In genomic region chr1:192147626-192148025, GRCh38 we compare ENCODE assay signal across 24 cellular contexts. TPM values are rescaled to one million over a fixed set of nuclear protein-coding genes. Genes with fewer than 3 reads are reported as not detected.
"Had no signal": no experiment of that assay in that cellular context is flagged by ENCODE, and none has a peak within 500 bp of the region (broad histone marks: within the 10 kb centered on the region; RNA-seq: fewer than 3 reads in every experiment).

No MANE protein-coding gene starts in this region.

- H3K4me1 Mint-ChIP-seq: activated CD4-positive, alpha-beta T cell treated with anti-CD3 and anti-CD28 coated beads for 36 hours; naive thymus-derived CD8-positive, alpha-beta T cell had no signal

- H3K9me3 Mint-ChIP-seq: activated T-helper 1 cell treated with anti-CD3 and anti-CD28 coated beads, Interleukin-12 subunit alpha, Interleukin-12 subunit beta, Interleukin-2, Interleukin-4 antibody, amounts not matched to agents 30 ng/mL and 10 ng/mL and 1 ng/mL, durations not matched to agents 14 hours and 24 hours and 36 hours had no signal

- H3K27me3 ChIP-seq: cardiac muscle cell, ovary, tibial nerve, uterus had no signal

- H3K36me3 ChIP-seq: cardiac muscle cell, ovary, tibial nerve, uterus had no signal

- DNase-seq: activated CD4-positive, alpha-beta T cell treated with anti-CD3 and anti-CD28 coated beads for 36 hours; activated CD4-positive, alpha-beta T cell treated with anti-CD3 and anti-CD28 coated beads, Interleukin-2, amount 50 U/mL, for 48 hours; activated T-cell treated with anti-CD3 and anti-CD28 coated beads for 4 hours; effector memory CD8-positive, alpha-beta T cell; glutamatergic neuron; hippocampal formation; islet precursor cell; mucosa of descending colon; naive thymus-derived CD8-positive, alpha-beta T cell; ovary; psoas muscle; right cardiac atrium; stimulated activated CD4-positive, alpha-beta T cell treated with anti-CD3 and anti-CD28 coated beads, Interleukin-15, amount 100 ng/mL, for 24 hours; stimulated activated CD4-positive, alpha-beta T cell treated with anti-CD3 and anti-CD28 coated beads, Interleukin-2, amount 100 ng/mL, for 48 hours; uterus had no signal

- H3K27ac ChIP-seq: cardiac muscle cell, ovary, psoas muscle, skin epidermis, tibial nerve, uterus had no signal

- H3K4me1 ChIP-seq: psoas muscle, tibial nerve, uterus had no signal

- H3K4me3 Mint-ChIP-seq: activated CD4-positive, alpha-beta T cell treated with anti-CD3 and anti-CD28 coated beads for 36 hours; activated naive CD8-positive, alpha-beta T cell; activated T-helper 1 cell treated with anti-CD3 and anti-CD28 coated beads, Interleukin-12 subunit alpha, Interleukin-12 subunit beta, Interleukin-2, Interleukin-4 antibody, amounts not matched to agents 30 ng/mL and 10 ng/mL and 1 ng/mL, durations not matched to agents 14 hours and 24 hours and 36 hours; effector memory CD8-positive, alpha-beta T cell; naive thymus-derived CD8-positive, alpha-beta T cell; stimulated activated naive CD8-positive, alpha-beta T cell treated with anti-CD3 and anti-CD28 coated beads, Interleukin-15, Interleukin-2, amounts not matched to agents 100 ng/mL and 50 ng/mL, for 24 hours; WTC11 had no signal

- H3K9me3 ChIP-seq: mucosa of descending colon, ovary, psoas muscle, uterus had no signal

- ATAC-seq: activated CD4-positive, alpha-beta T cell treated with anti-CD3 and anti-CD28 coated beads for 36 hours; effector memory CD8-positive, alpha-beta T cell; left lobe of liver; mucosa of descending colon; naive thymus-derived CD8-positive, alpha-beta T cell; psoas muscle; right cardiac atrium; WTC11 had no signal

- H3K4me3 ChIP-seq: cardiac muscle cell, mucosa of descending colon, ovary, psoas muscle, skin epidermis, tibial nerve, uterus had no signal

- H3K36me3 Mint-ChIP-seq: activated naive CD8-positive, alpha-beta T cell; naive thymus-derived CD8-positive, alpha-beta T cell; WTC11 had no signal

- H3K27me3 Mint-ChIP-seq: activated CD4-positive, alpha-beta T cell treated with anti-CD3 and anti-CD28 coated beads for 36 hours; activated naive CD8-positive, alpha-beta T cell; effector memory CD8-positive, alpha-beta T cell; naive thymus-derived CD8-positive, alpha-beta T cell; stimulated activated naive CD8-positive, alpha-beta T cell treated with anti-CD3 and anti-CD28 coated beads, Interleukin-15, Interleukin-2, amounts not matched to agents 100 ng/mL and 50 ng/mL, for 24 hours had no signal

- H3K27ac Mint-ChIP-seq: activated CD4-positive, alpha-beta T cell treated with anti-CD3 and anti-CD28 coated beads for 36 hours; activated naive CD8-positive, alpha-beta T cell; activated T-helper 1 cell treated with anti-CD3 and anti-CD28 coated beads, Interleukin-12 subunit alpha, Interleukin-12 subunit beta, Interleukin-2, Interleukin-4 antibody, amounts not matched to agents 30 ng/mL and 10 ng/mL and 1 ng/mL, durations not matched to agents 14 hours and 24 hours and 36 hours; effector memory CD8-positive, alpha-beta T cell; naive thymus-derived CD8-positive, alpha-beta T cell; stimulated activated naive CD8-positive, alpha-beta T cell treated with anti-CD3 and anti-CD28 coated beads, Interleukin-15, Interleukin-2, amounts not matched to agents 100 ng/mL and 50 ng/mL, for 24 hours; WTC11 had no signal

RNA-seq across cellular contexts. Expression of gene RGS18, which starts 10.6 kb away (rescaled TPM):
- total RNA-seq: activated CD4-positive, alpha-beta T cell treated with anti-CD3 and anti-CD28 coated beads for 36 hours; activated T-helper 1 cell treated with anti-CD3 and anti-CD28 coated beads, Interleukin-12 subunit alpha, Interleukin-12 subunit beta, Interleukin-2, Interleukin-4 antibody, amounts not matched to agents 30 ng/mL and 10 ng/mL and 1 ng/mL, durations not matched to agents 14 hours and 24 hours and 36 hours; cardiac muscle cell; dermis microvascular lymphatic vessel endothelial cell; WTC11 had no signal
